ENCODE assay signal across 15 cellular contexts in the genomic region with DNA sequence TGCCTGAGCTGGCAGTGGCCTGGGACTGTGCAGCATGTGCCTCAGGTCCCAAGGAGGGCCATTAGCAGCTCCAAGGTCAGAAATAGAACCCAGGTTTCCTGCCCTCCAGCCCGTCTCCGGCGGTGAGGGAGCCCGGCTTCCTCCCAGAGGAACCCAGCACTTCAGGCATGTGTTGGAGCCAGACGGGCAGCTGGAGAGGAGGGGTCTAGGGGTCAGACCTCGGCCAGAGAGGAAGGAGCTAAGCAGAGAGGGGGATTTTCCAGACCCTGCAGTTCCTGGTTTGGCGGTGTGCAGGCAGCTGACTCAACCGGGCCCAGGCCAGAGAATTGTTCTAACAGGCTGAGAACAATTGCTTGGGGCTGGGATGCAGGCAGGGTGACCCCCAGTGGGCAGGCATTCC. TPM values are rescaled to one million over a fixed set of nuclear protein-coding genes. Genes with fewer than 3 reads are reported as not detected.
A peak's percentile ranks its signal among the peaks of the same experiment; 100 is the strongest.
DNase-seq lines count a peak whose midpoint lies in the region; ATAC-seq and TF ChIP-seq lines count a peak whose summit lies in the region.
"Had no signal": no experiment of that assay in that cellular context is flagged by ENCODE, and none has a peak within 500 bp of the region (broad histone marks: within the 10 kb centered on the region; RNA-seq: fewer than 3 reads in every experiment).

No MANE protein-coding gene starts in this region.

- H3K27ac ChIP-seq in lower lobe of right lung (peak overlapping the region; percentile 53), skeletal muscle tissue (ENCODE audit: low read depth, low read length) (peak overlapping the region; percentile 68)

- H3K36me3 Mint-ChIP-seq in activated CD8-positive, alpha-beta memory T cell treated with anti-CD3 and anti-CD28 coated beads, Interleukin-2, amount 10 ng/mL, durations not matched to agents 7 days and 5 days, result no peaks in the 10 kb centered on the region
- H3K36me3 Mint-ChIP-seq: activated naive CD8-positive, alpha-beta T cell had no signal

- intact Hi-C loops in lower lobe of right lung (cut with DNase I), result no loop called here

- DNase-seq in ELF-1 (ENCODE audit: low read depth, low spot score), result peak; percentile 64
- DNase-seq in dermis microvascular lymphatic vessel endothelial cell (ENCODE audit: low read depth in 2 of 2), result peak; percentile 65 to 98
- no peak for DNase-seq in lower lobe of right lung
- no peak for DNase-seq in activated CD8-positive, alpha-beta memory T cell treated with anti-CD3 and anti-CD28 coated beads, Interleukin-2, amount 10 ng/mL, durations not matched to agents 7 days and 5 days
- DNase-seq in NCI-H2171 treated with DMSO at 0.1 percent for 48 hours (lab: John Stamatoyannopoulos, UW), result no peak
- DNase-seq in ACHN, result no peak
- DNase-seq: DMS79, NCI-H1092, NCI-H524 had no signal

- CTCF ChIA-PET in activated CD8-positive, alpha-beta memory T cell treated with anti-CD3 and anti-CD28 coated beads, Interleukin-2, amount 10 ng/mL, durations not matched to agents 7 days and 5 days (lab: Charles Lee), result no interaction called here

- H3K9me3 ChIP-seq in lower lobe of right lung (no peaks in the 10 kb centered on the region), skeletal muscle tissue (ENCODE audit: control insufficient read depth in 3 of 3, low read length in 3 of 3) (no peaks in the 10 kb centered on the region)
- H3K9me3 ChIP-seq: HAP-1 had no signal

- in situ Hi-C loops in ACHN (cut with HindIII; ENCODE audit: low pct_ligation_motif_present, low pct_unique_long_range_greater_than_20kb, low sequenced_read_pairs), result no loop called here

- peaks cover 3% of the 10 kb centered on the region for H3K4me1 Mint-ChIP-seq in activated CD8-positive, alpha-beta memory T cell treated with anti-CD3 and anti-CD28 coated beads, Interleukin-2, amount 10 ng/mL, durations not matched to agents 7 days and 5 days

- no peak for ATAC-seq in lower lobe of right lung
- no peak for ATAC-seq in activated CD8-positive, alpha-beta memory T cell treated with anti-CD3 and anti-CD28 coated beads, Interleukin-2, amount 10 ng/mL, durations not matched to agents 7 days and 5 days
- ATAC-seq in GM21737 (IDR thresholded peaks at IDR 0.05; ENCODE audit: unreplicated experiment), result no peak
- ATAC-seq: sciatic nerve had no signal

- H3K4me3 ChIP-seq in lower lobe of right lung (no peak overlapping the region), skeletal muscle tissue (ENCODE audit: low read length in 3 of 3) (peak overlapping the region in 1 of 3 donors; percentile 13)
- H3K4me3 ChIP-seq: HAP-1 had no signal

- no peak for TF ChIP-seq CTCF in lower lobe of right lung (IDR thresholded peaks at IDR 0.05)

- no peaks in the 10 kb centered on the region for H3K27me3 ChIP-seq in lower lobe of right lung (ENCODE audit: low read depth)
- H3K27me3 ChIP-seq in skeletal muscle tissue (ENCODE audit: control insufficient read depth in 3 of 3, insufficient read depth in 3 of 3, low read length in 3 of 3), result no peaks in the 10 kb centered on the region

- H3K9me3 Mint-ChIP-seq in activated CD8-positive, alpha-beta memory T cell treated with anti-CD3 and anti-CD28 coated beads, Interleukin-2, amount 10 ng/mL, durations not matched to agents 7 days and 5 days (ENCODE audit: low read depth), result no peaks in the 10 kb centered on the region
- H3K9me3 Mint-ChIP-seq: mesothelial cell of epicardium had no signal

- H3K4me3 Mint-ChIP-seq in activated CD8-positive, alpha-beta memory T cell treated with anti-CD3 and anti-CD28 coated beads, Interleukin-2, amount 10 ng/mL, durations not matched to agents 7 days and 5 days, result no peak overlapping the region
- H3K4me3 Mint-ChIP-seq: activated naive CD8-positive, alpha-beta T cell; mesothelial cell of epicardium had no signal

- H3K4me1 ChIP-seq in lower lobe of right lung (peaks cover 91% of the 10 kb centered on the region), skeletal muscle tissue (ENCODE audit: control insufficient read depth in 3 of 3, insufficient read depth in 3 of 3, low read length in 3 of 3) (peaks cover 95 to 97% (median 96%) of the 10 kb centered on the region in 3 donors)
- H3K4me1 ChIP-seq: HAP-1 had no signal

- H3K27ac Mint-ChIP-seq in activated CD8-positive, alpha-beta memory T cell treated with anti-CD3 and anti-CD28 coated beads, Interleukin-2, amount 10 ng/mL, durations not matched to agents 7 days and 5 days, result no peak overlapping the region
- H3K27ac Mint-ChIP-seq: activated naive CD8-positive, alpha-beta T cell had no signal

- peaks cover 16% of the 10 kb centered on the region for H3K36me3 ChIP-seq in lower lobe of right lung
- peaks cover 4 to 14% (median 10%) of the 10 kb centered on the region in 3 donors for H3K36me3 ChIP-seq in skeletal muscle tissue (ENCODE audit: control insufficient read depth in 3 of 3, insufficient read depth in 3 of 3, low read length in 3 of 3)

- peak overlapping the region in 1 of 3 donors; percentile 41 for H3K9ac ChIP-seq in skeletal muscle tissue (ENCODE audit: low read depth in 1 of 3, low read length in 3 of 3)

- H3K27me3 Mint-ChIP-seq in activated CD8-positive, alpha-beta memory T cell treated with anti-CD3 and anti-CD28 coated beads, Interleukin-2, amount 10 ng/mL, durations not matched to agents 7 days and 5 days, result no peaks in the 10 kb centered on the region
- H3K27me3 Mint-ChIP-seq: activated naive CD8-positive, alpha-beta T cell had no signal

RNA-seq across cellular contexts. Expression of gene HSPG2, which starts 37.1 kb away (rescaled TPM):
- total RNA-seq in dermis microvascular lymphatic vessel endothelial cell, result 281 and 463 TPM in 2 replicates
- 216 TPM for total RNA-seq in lower lobe of right lung
- 152 TPM for total RNA-seq in skeletal muscle tissue
- total RNA-seq in activated CD8-positive, alpha-beta memory T cell treated with anti-CD3 and anti-CD28 coated beads, Interleukin-2, amount 10 ng/mL, durations not matched to agents 7 days and 5 days, result 1 to 10 TPM; 1.0 to 2.5 TPM

Comparison
In these comparisons a context has a peak if more than half of its experiments do, and no peak if none do; other contexts are left out.
1. DNase-seq: peak in ELF-1 (single experiment) and dermis microvascular lymphatic vessel endothelial cell (2 of 2); none in lower lobe of right lung (single experiment), activated CD8-positive, alpha-beta memory T cell treated with anti-CD3 and anti-CD28 coated beads, Interleukin-2, amount 10 ng/mL, durations not matched to agents 7 days and 5 days (single experiment), NCI-H2171 treated with DMSO at 0.1 percent for 48 hours (single experiment) and ACHN (single experiment).
2. RNA of gene HSPG2, which starts 37.1 kb away (total RNA-seq): 281 to 463 TPM in dermis microvascular lymphatic vessel endothelial cell, 216 TPM in lower lobe of right lung (single experiment) and 152 TPM in skeletal muscle tissue (single experiment); 1.0 to 2.5 TPM in activated CD8-positive, alpha-beta memory T cell treated with anti-CD3 and anti-CD28 coated beads, Interleukin-2, amount 10 ng/mL, durations not matched to agents 7 days and 5 days; every median in the first group is over 10 times any median in the second.